8 cellular contexts compared by ENCODE assay signal in the genomic region with DNA sequence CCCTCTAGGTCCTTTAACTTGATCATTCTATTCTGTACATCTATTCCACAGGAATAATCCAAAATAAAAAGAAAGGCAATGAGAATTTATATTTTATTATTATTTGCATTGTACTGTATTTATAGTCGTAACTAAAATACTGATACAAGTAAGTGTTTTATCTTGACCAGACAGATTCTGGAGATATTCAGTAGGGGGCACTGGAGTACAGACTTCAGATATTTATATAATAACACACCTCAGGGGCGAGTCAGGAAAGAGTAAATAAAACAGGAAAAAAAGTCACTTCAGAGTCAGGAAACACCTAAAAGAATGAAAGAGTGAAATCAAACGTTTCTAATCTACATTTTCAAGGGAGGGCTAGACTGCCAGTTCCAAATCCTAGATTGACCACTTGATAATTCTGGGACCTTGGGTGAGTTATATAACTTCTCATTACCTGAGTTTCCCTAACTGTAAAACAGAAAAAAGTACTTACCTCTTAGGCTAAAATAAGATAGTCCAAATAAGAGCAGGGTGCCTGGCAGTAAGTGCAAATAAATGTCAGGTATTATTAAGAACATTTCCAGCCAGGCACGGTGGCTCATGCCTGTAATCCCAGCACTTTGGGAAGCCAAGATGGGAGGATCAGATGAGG. TPM values are rescaled to one million over a fixed set of nuclear protein-coding genes. Genes with fewer than 3 reads are reported as not detected.
A peak's percentile ranks its signal among the peaks of the same experiment; 100 is the strongest.
DNase-seq lines count a peak whose midpoint lies in the region; ATAC-seq and TF ChIP-seq lines count a peak whose summit lies in the region.

No MANE protein-coding gene starts in this region.

- no peak overlapping the region for H3K4me2 ChIP-seq in HCT116 (ENCODE audit: low read length)

- H3K36me3 ChIP-seq in CD4-positive, CD25-positive, alpha-beta regulatory T cell (ENCODE audit: control insufficient read depth, insufficient read depth, low read length), result peaks cover 47% of the 10 kb centered on the region
- H3K36me3 ChIP-seq in HCT116 (ENCODE audit: control insufficient read depth in 1 of 2, insufficient read depth in 2 of 2, low read length in 2 of 2), result peaks cover 4 to 6% of the 10 kb centered on the region in 2 experiments; a peak in 2 of 4 replicates
- H3K36me3 ChIP-seq in lung (ENCODE audit: control insufficient read depth in 2 of 2, insufficient read depth in 2 of 2, low read length in 2 of 2), result peaks cover 25 to 32% of the 10 kb centered on the region in 2 donors

- no peaks in the 10 kb centered on the region for H4K20me1 ChIP-seq in HCT116 (ENCODE audit: insufficient read depth)

- intact Hi-C loops in HCT116 (cut with micrococcal nuclease), result loop anchor here (1.0 kb wide), 2 partner anchors 85 to 129 kb away; no protein-coding TSS in a partner anchor

- no peak for ATAC-seq in CD4-positive, CD25-positive, alpha-beta regulatory T cell (ENCODE audit: low read depth in 2 of 2)
- ATAC-seq in HCT116 (peak; percentile 74), lung (ENCODE audit: insufficient read depth, low FRiP score) (peak; percentile 37), GM21447 (IDR thresholded peaks at IDR 0.05; ENCODE audit: unreplicated experiment) (no peak), GM18517 (IDR thresholded peaks at IDR 0.05; ENCODE audit: unreplicated experiment) (no peak)

- H3K9me2 ChIP-seq in HCT116 (ENCODE audit: insufficient read depth), result no peaks in the 10 kb centered on the region

- no peak overlapping the region for H3K4me3 Mint-ChIP-seq in CD4-positive, CD25-positive, alpha-beta regulatory T cell

- H3K4me1 Mint-ChIP-seq in CD4-positive, CD25-positive, alpha-beta regulatory T cell, result peaks cover 6 to 13% (median 9%) of the 10 kb centered on the region in 4 donors

- no peak for TF ChIP-seq POLR2A in HCT116 (IDR thresholded peaks at IDR 0.05; ENCODE audit: borderline replicate concordance, extremely low read depth, insufficient read depth, insufficient read length)

- H3K27me3 ChIP-seq in CD4-positive, CD25-positive, alpha-beta regulatory T cell (ENCODE audit: control insufficient read depth, insufficient read depth, low read length), result no peaks in the 10 kb centered on the region
- H3K27me3 ChIP-seq in HCT116 (ENCODE audit: insufficient read depth, low read length), result no peaks in the 10 kb centered on the region
- H3K27me3 ChIP-seq in lung (ENCODE audit: control insufficient read depth, insufficient read depth), result no peaks in the 10 kb centered on the region

- peak; percentile 50 to 74 (median 60); a peak in 5 of 6 replicates for TF ChIP-seq CTCF in HCT116 (IDR thresholded peaks at IDR 0.05 in 2 of 3, conservative IDR thresholded peaks at IDR 0.05 in 1 of 3; ENCODE audit: borderline replicate concordance in 1 of 3, insufficient read depth in 1 of 3, low read depth in 2 of 3, low read length in 2 of 3)
- TF ChIP-seq CTCF in lung (IDR thresholded peaks at IDR 0.05; ENCODE audit: control extremely low read depth, extremely low read depth), result peak; percentile 50

- peak in 2 of 3 donors; percentile 46 to 63 for DNase-seq in CD4-positive, CD25-positive, alpha-beta regulatory T cell
- DNase-seq in HCT116 (ENCODE audit: low read depth, low spot score) (peak; percentile 23), NCI-H69 (lab: John Stamatoyannopoulos, UW) (peak; percentile 61), cerebellar cortex (ENCODE audit: low spot score) (peak; percentile 81), lung (ENCODE audit: low spot score) (no peak)
- DNase-seq in activated CD8-positive, alpha-beta memory T cell treated with anti-CD3 and anti-CD28 coated beads for 24 hours, result no peak

- H3K27ac Mint-ChIP-seq in CD4-positive, CD25-positive, alpha-beta regulatory T cell, result peak overlapping the region in 2 of 3 donors; percentile 60 to 78

- TF ChIP-seq RAD21 in HCT116 (IDR thresholded peaks at IDR 0.05; ENCODE audit: low read depth), result peak; percentile 75

- H3K79me2 ChIP-seq in HCT116 (ENCODE audit: insufficient read depth, low read length), result no peaks in the 10 kb centered on the region

- no peak overlapping the region for H3K4me3 ChIP-seq in CD4-positive, CD25-positive, alpha-beta regulatory T cell (ENCODE audit: low read depth, low read length)
- H3K4me3 ChIP-seq in HCT116 (replicated peaks in 1 of 2; ENCODE audit: low read depth in 1 of 2, low read length in 2 of 2) (no peak overlapping the region), lung (no peak overlapping the region)

- BruUV-seq in HCT116 (replicated peaks; lab: Mats Ljungman, UMichigan), result no TSS peak

- no peaks in the 10 kb centered on the region for H3K9me3 ChIP-seq in CD4-positive, CD25-positive, alpha-beta regulatory T cell (ENCODE audit: control insufficient read depth in 2 of 2, low read length in 2 of 2)
- H3K9me3 ChIP-seq in HCT116 (ENCODE audit: control insufficient read depth in 1 of 2, insufficient read depth in 1 of 2, low read depth in 1 of 2, low read length in 2 of 2) (no peaks in the 10 kb centered on the region; a peak in 1 of 4 replicates), lung (ENCODE audit: control insufficient read depth in 2 of 2, insufficient read depth in 1 of 2, low read length in 1 of 2) (no peaks in the 10 kb centered on the region)

- H3K9ac ChIP-seq in HCT116 (ENCODE audit: low read length), result no peak overlapping the region

- no peaks in the 10 kb centered on the region for H3K9me3 Mint-ChIP-seq in CD4-positive, CD25-positive, alpha-beta regulatory T cell

- H3K27ac ChIP-seq in CD4-positive, CD25-positive, alpha-beta regulatory T cell (ENCODE audit: insufficient read depth, low read length, poor library complexity, severe bottlenecking), result no peak overlapping the region
- H3K27ac ChIP-seq in HCT116 (ENCODE audit: low read depth, low read length), result no peak overlapping the region
- H3K27ac ChIP-seq in lung (ENCODE audit: low read depth in 1 of 2, low read length in 1 of 2), result no peak overlapping the region

- H3K4me1 ChIP-seq in CD4-positive, CD25-positive, alpha-beta regulatory T cell (ENCODE audit: control insufficient read depth, insufficient read depth, low read length, poor library complexity, severe bottlenecking), result no peaks in the 10 kb centered on the region
- H3K4me1 ChIP-seq in HCT116 (ENCODE audit: control insufficient read depth in 1 of 2, insufficient read depth in 2 of 2, low read length in 2 of 2), result no peaks in the 10 kb centered on the region
- H3K4me1 ChIP-seq in lung (ENCODE audit: control insufficient read depth in 2 of 2, insufficient read depth in 2 of 2, low read length in 2 of 2), result no peaks in the 10 kb centered on the region

- H3K27me3 Mint-ChIP-seq in CD4-positive, CD25-positive, alpha-beta regulatory T cell, result no peaks in the 10 kb centered on the region

- H3K36me3 Mint-ChIP-seq in CD4-positive, CD25-positive, alpha-beta regulatory T cell, result peaks cover 35% of the 10 kb centered on the region

- WGBS in lung, 2 donors, result 23 to 40% methylated on average over 4 of the region's 4 CpGs

- RAD21 ChIA-PET in HCT116 (lab: Charles Lee; ENCODE audit: low non-redundant PET in 1 of 2, low total read pairs in 2 of 2, uncharacterized antibody in 2 of 2, unreplicated experiment in 2 of 2), result no interaction called here

- POLR2A ChIA-PET in HCT116 (lab: Charles Lee), result no interaction called here

- CTCF ChIA-PET in HCT116 (lab: Charles Lee), result no interaction called here

- no peak overlapping the region for H2AFZ ChIP-seq in HCT116 (ENCODE audit: low read depth, low read length, poor library complexity, severe bottlenecking)

TF ChIP-seq in HCT116, 20 proteins besides CTCF, POLR2A, EP300 and RAD21:
- no peak for TF ChIP-seq EGR1 (IDR thresholded peaks at IDR 0.05; ENCODE audit: low read depth)
- TF ChIP-seq ELF1 (IDR thresholded peaks at IDR 0.05; ENCODE audit: borderline replicate concordance, low read depth), result no peak
- no peak for TF ChIP-seq FOSL1 (IDR thresholded peaks at IDR 0.05; ENCODE audit: low read depth)
- TF ChIP-seq, protein P1, sequence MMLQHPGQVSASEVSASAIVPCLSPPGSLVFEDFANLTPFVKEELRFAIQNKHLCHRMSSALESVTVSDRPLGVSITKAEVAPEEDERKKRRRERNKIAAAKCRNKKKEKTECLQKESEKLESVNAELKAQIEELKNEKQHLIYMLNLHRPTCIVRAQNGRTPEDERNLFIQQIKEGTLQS (IDR thresholded peaks at IDR 0.05), result no peak
- TF ChIP-seq, protein P2, sequence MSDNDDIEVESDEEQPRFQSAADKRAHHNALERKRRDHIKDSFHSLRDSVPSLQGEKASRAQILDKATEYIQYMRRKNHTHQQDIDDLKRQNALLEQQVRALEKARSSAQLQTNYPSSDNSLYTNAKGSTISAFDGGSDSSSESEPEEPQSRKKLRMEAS (IDR thresholded peaks at IDR 0.05), result no peak

RNA-seq across cellular contexts. Expression of a gene that starts 31.1 kb away (rescaled TPM):
- total RNA-seq in CD4-positive, CD25-positive, alpha-beta regulatory T cell, result 34.1 TPM
- 10 to 100 TPM; 16.3 to 22.9 (median 18.7) TPM for polyA plus RNA-seq in CD4-positive, CD25-positive, alpha-beta regulatory T cell
- total RNA-seq in HCT116 (2021; ENCODE audit: unreplicated experiment) (21.2 TPM), lung (10 to 100 TPM in 1 of 2 donors, 1 to 10 TPM in 1; 7.9 to 23.3 TPM)
- 6.9 and 7.1 TPM in 2 replicates for polyA plus RNA-seq in HCT116 (2012)
- 10 to 100 TPM in 1 of 2 donors, 1 to 10 TPM in 1; 2.6 to 13.6 TPM for polyA plus RNA-seq in lung

RNA-seq across cellular contexts. Expression of a gene that starts 56.4 kb away (rescaled TPM):
- total RNA-seq in CD4-positive, CD25-positive, alpha-beta regulatory T cell, result 23.8 TPM
- 10 to 100 TPM; 15.4 to 21.1 (median 18.5) TPM for polyA plus RNA-seq in CD4-positive, CD25-positive, alpha-beta regulatory T cell
- total RNA-seq in HCT116 (2021; ENCODE audit: unreplicated experiment) (20.8 TPM), lung (10 to 100 TPM; 30.3 to 40.8 TPM)
- polyA plus RNA-seq in HCT116 (2012), result 12.0 and 14.9 TPM in 2 replicates
- polyA plus RNA-seq in lung, result 10 to 100 TPM in 1 of 2 donors, 1 to 10 TPM in 1; 9.2 to 24.1 TPM

Comparison
In these comparisons a context has a peak if more than half of its experiments do, and no peak if none do; other contexts are left out.
1. ATAC-seq: peak in HCT116 (single experiment) and lung (single experiment); none in CD4-positive, CD25-positive, alpha-beta regulatory T cell (0 of 2), GM21447 (single experiment) and GM18517 (single experiment).
2. DNase-seq: peak in CD4-positive, CD25-positive, alpha-beta regulatory T cell (2 of 3), HCT116 (single experiment), NCI-H69 (single experiment) and cerebellar cortex (single experiment); none in lung (single experiment) and activated CD8-positive, alpha-beta memory T cell treated with anti-CD3 and anti-CD28 coated beads for 24 hours (single experiment).